Comparison of ENCODE assay signal across 6 cellular contexts in the genomic region with DNA sequence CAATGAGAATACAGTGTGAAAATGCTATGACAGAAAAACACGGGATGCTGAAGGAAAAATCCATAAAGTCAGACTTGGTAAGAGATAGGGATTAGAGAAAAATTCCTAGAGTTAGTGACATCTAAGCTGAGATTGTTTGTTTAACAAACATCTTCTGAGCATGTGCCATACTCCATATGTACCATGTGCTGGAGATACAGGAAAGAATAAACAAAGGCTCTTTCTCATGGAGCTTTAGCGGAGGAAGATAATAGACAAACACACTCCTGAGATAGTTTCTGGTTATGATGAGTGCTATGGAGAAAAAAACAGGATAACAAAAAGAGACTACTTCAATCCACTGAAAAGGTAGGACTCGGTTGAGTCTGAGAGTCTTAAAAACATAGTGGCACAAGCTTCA. TPM values are rescaled to one million over a fixed set of nuclear protein-coding genes. Genes with fewer than 3 reads are reported as not detected.
"Had no signal": no experiment of that assay in that cellular context is flagged by ENCODE, and none has a peak within 500 bp of the region (broad histone marks: within the 10 kb centered on the region; RNA-seq: fewer than 3 reads in every experiment).

No MANE protein-coding gene starts in this region.

- H3K4me1 Mint-ChIP-seq: GM23338 had no signal

- H3K27ac Mint-ChIP-seq: GM23338, H9 had no signal

- H3K4me3 Mint-ChIP-seq: GM23338, H9 had no signal

- DNase-seq: H9, HCEC 1CT, IMR-90 had no signal

- ATAC-seq: GM23338, K562 had no signal

- H3K9me3 Mint-ChIP-seq: GM23338, H9 had no signal

RNA-seq across cellular contexts. Expression of a gene that starts 22.0 kb away (rescaled TPM):
- total RNA-seq: HT-29, IMR-90 had no signal
- polyA plus RNA-seq: IMR-90 had no signal
